In genomic region chr1:247228133-247228532, GRCh38 we compare ENCODE assay signal across 16 cellular contexts. TPM values are rescaled to one million over a fixed set of nuclear protein-coding genes. Genes with fewer than 3 reads are reported as not detected.
DNase-seq lines count a peak whose midpoint lies in the region; ATAC-seq and TF ChIP-seq lines count a peak whose summit lies in the region.
"Had no signal": no experiment of that assay in that cellular context is flagged by ENCODE, and none has a peak within 500 bp of the region (broad histone marks: within the 10 kb centered on the region; RNA-seq: fewer than 3 reads in every experiment).

No MANE protein-coding gene starts in this region.

- no peak for ATAC-seq in HG02678 (IDR thresholded peaks at IDR 0.05; ENCODE audit: unreplicated experiment)
- ATAC-seq in sciatic nerve = no peak
- ATAC-seq in lower lobe of right lung = no peak
- ATAC-seq: stimulated activated naive CD8-positive, alpha-beta T cell treated with anti-CD3 and anti-CD28 coated beads, Interleukin-15, amount 100 ng/mL, for 72 hours had no signal

- H3K4me1 ChIP-seq in lower lobe of right lung = no peaks in the 10 kb centered on the region

- intact Hi-C loops in sciatic nerve (cut with DNase I) = no loop called here
- intact Hi-C loops in lower lobe of right lung (cut with DNase I) = no loop called here

- DNase-seq in A172 (ENCODE audit: low spot score) (peak; percentile 32), Caki2 (ENCODE audit: low read depth) (peak; percentile 64), NCI-H460 (ENCODE audit: extremely low read depth, low read depth) (peak; percentile 20), choroid plexus epithelial cell (ENCODE audit: low read depth) (peak; percentile 55), sciatic nerve (ENCODE audit: low spot score) (no peak), lower lobe of right lung (no peak), GM10248 (ENCODE audit: extremely low spot score) (no peak)
- DNase-seq: activated B cell treated with CpG ODN at 0.5 μM for 24 hours; CD4-positive, alpha-beta T cell; NCI-H1436; small intestine; stimulated activated naive CD8-positive, alpha-beta T cell treated with anti-CD3 and anti-CD28 coated beads, Interleukin-15, amount 100 ng/mL, for 72 hours had no signal

- H3K9me3 ChIP-seq in lower lobe of right lung = peaks cover 15% of the 10 kb centered on the region

- H3K36me3 ChIP-seq in lower lobe of right lung = no peaks in the 10 kb centered on the region

- POLR2A ChIA-PET in GM10248 (lab: Yijun Ruan, JAX) = no interaction called here

- CTCF ChIA-PET in GM10248 (lab: Yijun Ruan, JAX) = interaction anchor here (1.6 kb wide), 1 partner anchor 44 kb away, joined by 4 read pairs; no protein-coding TSS in a partner anchor

- TF ChIP-seq CTCF in choroid plexus epithelial cell (conservative IDR thresholded peaks at IDR 0.05; ENCODE audit: low read depth, low read length) = peak; percentile 15
- no peak for TF ChIP-seq CTCF in lower lobe of right lung (IDR thresholded peaks at IDR 0.05)
- no peak for TF ChIP-seq CTCF in GM10248 (IDR thresholded peaks at IDR 0.05; ENCODE audit: control extremely low read depth, extremely low read depth, low read depth, missing control alignments)

- no peaks in the 10 kb centered on the region for H3K27me3 ChIP-seq in lower lobe of right lung (ENCODE audit: low read depth)

- in situ Hi-C loops in Caki2 (cut with HindIII; ENCODE audit: low pct_unique_long_range_greater_than_20kb, low sequenced_read_pairs) = no loop called here

- H3K4me3 ChIP-seq in choroid plexus epithelial cell (ENCODE audit: low read depth, low read length) (no peak overlapping the region), lower lobe of right lung (no peak overlapping the region)

- H3K27ac ChIP-seq in lower lobe of right lung = no peak overlapping the region
- H3K27ac ChIP-seq: epithelial cell of prostate had no signal

RNA-seq across cellular contexts. Expression of gene VN1R5, which starts 27.7 kb away (rescaled TPM):
- total RNA-seq in A172 (2014; rRNA removed; shearing (Covaris generic)) = not detected in 2 replicates
- not detected in 2 replicates for total RNA-seq in Caki2 (2014; rRNA removed; shearing (Covaris generic); ENCODE audit: low replicate concordance)
- total RNA-seq in NCI-H460 (2014; rRNA removed; shearing (Covaris generic)) = not detected in 2 replicates
- not detected in 2 replicates for polyA plus RNA-seq in NCI-H460 (2014; cell fraction: nucleus; rRNA removed)
- total RNA-seq in sciatic nerve (not detected), lower lobe of right lung (not detected)
- total RNA-seq: activated B cell treated with CpG ODN at 0.5 μM for 24 hours; CD4-positive, alpha-beta T cell; cerebellum; omental fat pad had no signal
- polyA plus RNA-seq: small intestine had no signal

RNA-seq across cellular contexts. Expression of gene ZNF124, which starts 56.3 kb away (rescaled TPM):
- 67.1 and 69.2 TPM in 2 replicates for total RNA-seq in A172 (2014; rRNA removed; shearing (Covaris generic))
- 64.1 and 73.4 TPM in 2 replicates for total RNA-seq in Caki2 (2014; rRNA removed; shearing (Covaris generic); ENCODE audit: low replicate concordance)
- total RNA-seq in NCI-H460 (2014; rRNA removed; shearing (Covaris generic)) = 54.2 and 57.3 TPM in 2 replicates
- 9.0 and 15.9 TPM in 2 replicates for polyA plus RNA-seq in NCI-H460 (2014; cell fraction: nucleus; rRNA removed)
- total RNA-seq in sciatic nerve (29.6 TPM), lower lobe of right lung (29.1 TPM)

Comparison
In these comparisons a context has a peak if more than half of its experiments do, and no peak if none do; other contexts are left out.
1. DNase-seq: peak in A172 (single experiment), Caki2 (single experiment), NCI-H460 (single experiment) and choroid plexus epithelial cell (single experiment); none in sciatic nerve (single experiment), lower lobe of right lung (single experiment) and GM10248 (single experiment).